ENCODE assay signal across 8 cellular contexts in the genomic region with DNA sequence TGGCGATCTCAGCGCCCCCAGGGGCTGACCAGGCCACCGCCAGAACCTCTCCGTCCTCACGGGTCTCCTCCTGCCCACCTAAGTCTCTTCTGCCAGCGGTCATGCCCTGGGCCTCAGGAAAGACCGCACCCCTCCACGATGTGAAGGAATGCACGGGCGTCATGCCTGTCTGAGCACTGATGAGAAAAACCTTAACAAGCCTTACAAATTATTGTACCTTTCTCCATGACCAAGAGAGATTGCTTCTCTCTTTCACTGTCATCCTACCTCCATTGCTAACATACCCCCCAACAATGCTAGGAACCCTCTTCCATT. TPM values are rescaled to one million over a fixed set of nuclear protein-coding genes. Genes with fewer than 3 reads are reported as not detected.
A peak's percentile ranks its signal among the peaks of the same experiment; 100 is the strongest.
DNase-seq lines count a peak whose midpoint lies in the region; ATAC-seq and TF ChIP-seq lines count a peak whose summit lies in the region.
"Not testable (repeated sequence)": the region's sequence is repeated elsewhere in the genome, so short reads cannot be mapped to it uniquely, and the experiment has no call there.

No MANE protein-coding gene starts in this region.

- POLR2A ChIA-PET in HCT116 (lab: Charles Lee) = interaction anchor here (1.0 to 1.1 kb wide), 2 partner anchors 12 to 61 kb away, joined by 3 to 7 read pairs; no protein-coding TSS in a partner anchor
- POLR2A ChIA-PET in PC-9 (lab: Charles Lee; ENCODE audit: unreplicated experiment) = interaction anchor here (0.5 to 0.7 kb wide), 2 partner anchors 146 to 526 kb away, joined by 3 to 5 read pairs; no protein-coding TSS in a partner anchor
- POLR2A ChIA-PET in naive thymus-derived CD4-positive, alpha-beta T cell (lab: Charles Lee) = interaction anchor here (0.6 to 1.1 kb wide), 3 partner anchors 60 to 674 kb away, joined by 3 to 5 read pairs (median 3); no protein-coding TSS in a partner anchor

- not testable (repeated sequence) for H3K4me1 Mint-ChIP-seq in activated naive CD4-positive, alpha-beta T cell treated with anti-CD3 and anti-CD28 coated beads, Interleukin-2, amount 50 U/mL, for 24 hours; effector memory CD8-positive, alpha-beta T cell (ENCODE audit: low read depth in 2 of 2); stimulated activated effector memory CD8-positive, alpha-beta T cell treated with anti-CD3 and anti-CD28 coated beads, Interleukin-12 subunit alpha, Interleukin-12 subunit beta, amount 100 ng/mL, for 72 hours
- H3K4me1 Mint-ChIP-seq in naive thymus-derived CD4-positive, alpha-beta T cell = peaks cover 0 to 18% (median 10%) of the 10 kb centered on the region in 7 donors

- not testable (repeated sequence) for H3K79me2 ChIP-seq in HCT116 (ENCODE audit: insufficient read depth, low read length); PC-9 (ENCODE audit: low read depth)

- H3K4me3 ChIP-seq in BE2C (ENCODE audit: low read depth, low read length) = peak overlapping the region; percentile 74
- H3K4me3 ChIP-seq in HCT116 (replicated peaks in 1 of 2; ENCODE audit: low read depth in 1 of 2, low read length in 2 of 2) = peak overlapping the region; percentile 67 to 71
- H3K4me3 ChIP-seq in PC-9 = peak overlapping the region; percentile 57; the same call in 1 of the 2 replicates
- H3K4me3 ChIP-seq in iPS-11a (ENCODE audit: low read depth, low read length) = peak overlapping the region; percentile 49
- peak overlapping the region; percentile 93 for H3K4me3 ChIP-seq in naive thymus-derived CD4-positive, alpha-beta T cell (ENCODE audit: low read length)

- not testable (repeated sequence) for H3K9me3 Mint-ChIP-seq in activated naive CD4-positive, alpha-beta T cell treated with anti-CD3 and anti-CD28 coated beads, Interleukin-2, amount 50 U/mL, for 24 hours; effector memory CD8-positive, alpha-beta T cell; stimulated activated effector memory CD8-positive, alpha-beta T cell treated with anti-CD3 and anti-CD28 coated beads, Interleukin-12 subunit alpha, Interleukin-12 subunit beta, amount 100 ng/mL, for 72 hours
- H3K9me3 Mint-ChIP-seq in naive thymus-derived CD4-positive, alpha-beta T cell = peaks cover 0 to 12% (median 0%) of the 10 kb centered on the region in 11 donors

- intact Hi-C loops in HCT116 (cut with micrococcal nuclease); PC-9 (cut with micrococcal nuclease; ENCODE audit: unreplicated experiment); naive thymus-derived CD4-positive, alpha-beta T cell (cut with micrococcal nuclease): not testable (repeated sequence)

- peak overlapping the region; percentile 97 for H3K27ac Mint-ChIP-seq in activated naive CD4-positive, alpha-beta T cell treated with anti-CD3 and anti-CD28 coated beads, Interleukin-2, amount 50 U/mL, for 24 hours
- H3K27ac Mint-ChIP-seq in effector memory CD8-positive, alpha-beta T cell = peak overlapping the region; percentile 99
- peak overlapping the region; percentile 96 to 100 (median 99) for H3K27ac Mint-ChIP-seq in naive thymus-derived CD4-positive, alpha-beta T cell
- peak overlapping the region; percentile 99 for H3K27ac Mint-ChIP-seq in stimulated activated effector memory CD8-positive, alpha-beta T cell treated with anti-CD3 and anti-CD28 coated beads, Interleukin-12 subunit alpha, Interleukin-12 subunit beta, amount 100 ng/mL, for 72 hours

- H3K36me3 Mint-ChIP-seq in activated naive CD4-positive, alpha-beta T cell treated with anti-CD3 and anti-CD28 coated beads, Interleukin-2, amount 50 U/mL, for 24 hours; naive thymus-derived CD4-positive, alpha-beta T cell: not testable (repeated sequence)
- peaks cover 15% of the 10 kb centered on the region for H3K36me3 Mint-ChIP-seq in effector memory CD8-positive, alpha-beta T cell (ENCODE audit: insufficient read depth)
- H3K36me3 Mint-ChIP-seq in stimulated activated effector memory CD8-positive, alpha-beta T cell treated with anti-CD3 and anti-CD28 coated beads, Interleukin-12 subunit alpha, Interleukin-12 subunit beta, amount 100 ng/mL, for 72 hours = peaks cover 17% of the 10 kb centered on the region

- ATAC-seq in HCT116; naive thymus-derived CD4-positive, alpha-beta T cell: not testable (repeated sequence)
- peak; percentile 0 for ATAC-seq in effector memory CD8-positive, alpha-beta T cell (replicated peaks)
- ATAC-seq in stimulated activated effector memory CD8-positive, alpha-beta T cell treated with anti-CD3 and anti-CD28 coated beads, Interleukin-12 subunit alpha, Interleukin-12 subunit beta, amount 100 ng/mL, for 72 hours = peak; percentile 4

- not testable (repeated sequence) for H3K36me3 ChIP-seq in BE2C; HCT116 (ENCODE audit: control insufficient read depth in 1 of 2, insufficient read depth in 2 of 2, low read length in 2 of 2); PC-9 (ENCODE audit: low read depth); naive thymus-derived CD4-positive, alpha-beta T cell (ENCODE audit: control insufficient read depth in 2 of 3, insufficient read depth in 3 of 3, low read length in 3 of 3)

- H2AFZ ChIP-seq in HCT116 (ENCODE audit: low read depth, low read length, poor library complexity, severe bottlenecking) = not testable (repeated sequence)
- H2AFZ ChIP-seq in PC-9 = peak overlapping the region; percentile 89

- not testable (repeated sequence) for TF ChIP-seq CTCF in BE2C (IDR thresholded peaks at IDR 0.05; ENCODE audit: low read depth, low read length); HCT116 (IDR thresholded peaks at IDR 0.05 in 2 of 3, conservative IDR thresholded peaks at IDR 0.05 in 1 of 3; ENCODE audit: borderline replicate concordance in 1 of 3, insufficient read depth in 1 of 3, low read depth in 2 of 3, low read length in 2 of 3); PC-9 (conservative IDR thresholded peaks at IDR 0.05)

- not testable (repeated sequence) for H3K27me3 ChIP-seq in BE2C; HCT116 (ENCODE audit: insufficient read depth, low read length); PC-9 (ENCODE audit: insufficient read depth, low read depth); naive thymus-derived CD4-positive, alpha-beta T cell (ENCODE audit: control insufficient read depth in 2 of 2, insufficient read depth in 2 of 2, low read length in 2 of 2)

- H3K27ac ChIP-seq in HCT116 (ENCODE audit: low read depth, low read length) = peak overlapping the region; percentile 84
- H3K27ac ChIP-seq in PC-9 = peak overlapping the region; percentile 60
- peak overlapping the region; percentile 93 for H3K27ac ChIP-seq in naive thymus-derived CD4-positive, alpha-beta T cell (ENCODE audit: low read depth, low read length)

- not testable (repeated sequence) for H3K27me3 Mint-ChIP-seq in activated naive CD4-positive, alpha-beta T cell treated with anti-CD3 and anti-CD28 coated beads, Interleukin-2, amount 50 U/mL, for 24 hours; effector memory CD8-positive, alpha-beta T cell; naive thymus-derived CD4-positive, alpha-beta T cell

- CTCF ChIA-PET in HCT116 (lab: Charles Lee) = interaction anchor here (0.7 kb wide), 1 partner anchor 10 kb away, joined by 3 read pairs; no protein-coding TSS in a partner anchor
- CTCF ChIA-PET in PC-9 (lab: Charles Lee) = not testable (repeated sequence)
- CTCF ChIA-PET in naive thymus-derived CD4-positive, alpha-beta T cell (lab: Charles Lee) = interaction anchor here (0.7 to 1.0 kb wide), 2 partner anchors 60 to 66 kb away, joined by 3 read pairs; no protein-coding TSS in a partner anchor

- RAD21 ChIA-PET in HCT116 (lab: Charles Lee; ENCODE audit: low non-redundant PET in 1 of 2, low total read pairs in 2 of 2, uncharacterized antibody in 2 of 2, unreplicated experiment in 2 of 2) = not testable (repeated sequence)

- peak overlapping the region; percentile 89 for H3K4me2 ChIP-seq in HCT116 (ENCODE audit: low read length)
- H3K4me2 ChIP-seq in PC-9 = peak overlapping the region; percentile 74

- peak overlapping the region; percentile 90 for H3K4me3 Mint-ChIP-seq in activated naive CD4-positive, alpha-beta T cell treated with anti-CD3 and anti-CD28 coated beads, Interleukin-2, amount 50 U/mL, for 24 hours
- peak overlapping the region; percentile 90 to 94 for H3K4me3 Mint-ChIP-seq in effector memory CD8-positive, alpha-beta T cell
- H3K4me3 Mint-ChIP-seq in naive thymus-derived CD4-positive, alpha-beta T cell = peak overlapping the region; percentile 91 to 97 (median 95)
- H3K4me3 Mint-ChIP-seq in stimulated activated effector memory CD8-positive, alpha-beta T cell treated with anti-CD3 and anti-CD28 coated beads, Interleukin-12 subunit alpha, Interleukin-12 subunit beta, amount 100 ng/mL, for 72 hours = peak overlapping the region; percentile 91

- peak overlapping the region; percentile 90 for H3K9ac ChIP-seq in HCT116 (ENCODE audit: low read length)

- not testable (repeated sequence) for DNase-seq in BE2C; HCT116 (ENCODE audit: low read depth, low spot score); PC-9; effector memory CD8-positive, alpha-beta T cell; naive thymus-derived CD4-positive, alpha-beta T cell; stimulated activated effector memory CD8-positive, alpha-beta T cell treated with anti-CD3 and anti-CD28 coated beads, Interleukin-12 subunit alpha, Interleukin-12 subunit beta, amount 100 ng/mL, for 72 hours (ENCODE audit: low spot score in 2 of 2)

- not testable (repeated sequence) for H3K9me2 ChIP-seq in HCT116 (ENCODE audit: insufficient read depth); PC-9 (ENCODE audit: insufficient read depth)

- not testable (repeated sequence) for H3K4me1 ChIP-seq in BE2C; HCT116 (ENCODE audit: control insufficient read depth in 1 of 2, insufficient read depth in 2 of 2, low read length in 2 of 2); PC-9 (replicated peaks; ENCODE audit: insufficient read depth); naive thymus-derived CD4-positive, alpha-beta T cell (ENCODE audit: control insufficient read depth in 2 of 2, insufficient read depth in 2 of 2, low read length in 2 of 2)

- BruUV-seq in HCT116 (replicated peaks; lab: Mats Ljungman, UMichigan) = TSS peak; percentile 99
- BruUV-seq in PC-9 (replicated peaks; lab: Mats Ljungman, UMichigan) = TSS peak; percentile 100

- not testable (repeated sequence) for H3K9me3 ChIP-seq in BE2C; HCT116 (ENCODE audit: control insufficient read depth in 1 of 2, insufficient read depth in 1 of 2, low read depth in 1 of 2, low read length in 2 of 2); PC-9 (ENCODE audit: insufficient read depth, low read depth); naive thymus-derived CD4-positive, alpha-beta T cell (ENCODE audit: control insufficient read depth in 2 of 3, low read length in 3 of 3)

- not testable (repeated sequence) for H4K20me1 ChIP-seq in HCT116 (ENCODE audit: insufficient read depth); PC-9 (ENCODE audit: insufficient read depth)

- not testable (repeated sequence) for TF ChIP-seq RAD21 in HCT116 (IDR thresholded peaks at IDR 0.05; ENCODE audit: low read depth)

- not testable (repeated sequence) for TF ChIP-seq POLR2A in HCT116 (IDR thresholded peaks at IDR 0.05; ENCODE audit: borderline replicate concordance, extremely low read depth, insufficient read depth, insufficient read length)

- not testable (repeated sequence) for H3F3A ChIP-seq in PC-9 (ENCODE audit: insufficient read depth, low read depth)

RNA-seq across cellular contexts. Expression of a gene that starts 22.9 kb away (rescaled TPM):
- 102 TPM for polyA plus RNA-seq in BE2C (2012; ENCODE audit: insufficient read depth, insufficient read length, low read depth)
- 16.2 TPM for total RNA-seq in HCT116 (2021; ENCODE audit: unreplicated experiment)
- 12.9 and 22.2 TPM in 2 replicates for polyA plus RNA-seq in HCT116 (2012)
- total RNA-seq in PC-9 (2021) = 26.8 and 34.2 TPM in 2 replicates
- 10 to 100 TPM; 17.6 to 32.3 (median 25.3) TPM for total RNA-seq in naive thymus-derived CD4-positive, alpha-beta T cell
- polyA plus RNA-seq in naive thymus-derived CD4-positive, alpha-beta T cell = 1 to 10 TPM; 3.7 to 7.7 TPM

RNA-seq across cellular contexts. Expression of a gene that starts 38.3 kb away (rescaled TPM):
- 45.1 TPM for polyA plus RNA-seq in BE2C (2012; ENCODE audit: insufficient read depth, insufficient read length, low read depth)
- total RNA-seq in HCT116 (2021; ENCODE audit: unreplicated experiment) (13.5 TPM), PC-9 (2021) (20.0 and 24.1 TPM in 2 replicates)
- polyA plus RNA-seq in HCT116 (2012) = 11.3 and 18.2 TPM in 2 replicates
- 10 to 100 TPM in 2 of 5 experiments, 1 to 10 TPM in 3; 7.4 to 17.3 (median 9.4) TPM for total RNA-seq in naive thymus-derived CD4-positive, alpha-beta T cell
- polyA plus RNA-seq in naive thymus-derived CD4-positive, alpha-beta T cell = 10 to 100 TPM; 10.1 to 10.7 TPM
